ENCODE assay signal across 12 cellular contexts in the genomic region with DNA sequence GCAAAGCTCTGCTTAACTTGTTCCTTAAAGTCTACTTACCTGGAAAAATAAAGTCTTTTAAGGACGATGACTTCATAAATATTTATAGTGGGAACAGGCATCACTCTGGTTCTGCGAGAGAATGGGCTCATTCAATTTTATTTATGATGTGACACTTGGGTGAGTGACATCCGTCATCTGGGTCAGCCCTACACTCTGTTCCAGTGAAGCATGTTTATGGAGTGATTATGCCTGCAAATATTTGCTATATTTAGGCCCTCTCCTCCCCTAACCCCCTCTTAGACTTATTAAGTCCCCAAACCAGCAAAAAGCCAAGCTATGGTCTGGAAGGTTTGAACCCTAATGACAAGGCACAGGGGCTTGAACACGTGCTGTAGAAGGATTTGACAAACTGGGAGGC. TPM values are rescaled to one million over a fixed set of nuclear protein-coding genes. Genes with fewer than 3 reads are reported as not detected.
DNase-seq lines count a peak whose midpoint lies in the region; ATAC-seq, FAIRE-seq and TF ChIP-seq lines count a peak whose summit lies in the region.
"Had no signal": no experiment of that assay in that cellular context is flagged by ENCODE, and none has a peak within 500 bp of the region (broad histone marks: within the 10 kb centered on the region; RNA-seq: fewer than 3 reads in every experiment).

No MANE protein-coding gene starts in this region.

- H3K4me1 ChIP-seq in GM23248 (ENCODE audit: insufficient read depth) = peaks cover 38% of the 10 kb centered on the region
- peaks cover 31% of the 10 kb centered on the region for H3K4me1 ChIP-seq in astrocyte (ENCODE audit: insufficient read depth, low read length)
- peaks cover 13 to 22% of the 10 kb centered on the region in 2 donors for H3K4me1 ChIP-seq in lung (ENCODE audit: control insufficient read depth in 2 of 2, insufficient read depth in 2 of 2, low read length in 2 of 2)
- peaks cover 12 to 46% (median 29%) of the 10 kb centered on the region in 3 donors for H3K4me1 ChIP-seq in pancreas

- no peaks in the 10 kb centered on the region for H4K20me1 ChIP-seq in GM23248 (ENCODE audit: insufficient read depth)
- H4K20me1 ChIP-seq in astrocyte (ENCODE audit: insufficient read depth, low read length) = no peaks in the 10 kb centered on the region

- in situ Hi-C loops in GM23248 (cut with MboI) = no loop called here

- H3K36me3 Mint-ChIP-seq in astrocyte (ENCODE audit: low read depth, unreplicated experiment) = peaks cover 2% of the 10 kb centered on the region
- H3K36me3 Mint-ChIP-seq in stimulated activated effector memory CD8-positive, alpha-beta T cell treated with anti-CD3 and anti-CD28 coated beads, Interleukin-12 subunit alpha, Interleukin-12 subunit beta, amount 100 ng/mL, for 72 hours = no peaks in the 10 kb centered on the region
- H3K36me3 Mint-ChIP-seq: activated naive CD4-positive, alpha-beta T cell treated with anti-CD3 and anti-CD28 coated beads, Interleukin-2, amount 50 U/mL, for 72 hours; CD4-positive, alpha-beta memory T cell had no signal

- no peak for DNase-seq in GM23248
- peak; percentile 5 for DNase-seq in astrocyte (ENCODE audit: low read depth)
- no peak for DNase-seq in lung (ENCODE audit: low spot score)
- DNase-seq in stimulated activated effector memory CD8-positive, alpha-beta T cell treated with anti-CD3 and anti-CD28 coated beads, Interleukin-12 subunit alpha, Interleukin-12 subunit beta, amount 100 ng/mL, for 72 hours (ENCODE audit: low spot score in 2 of 2) = no peak
- DNase-seq in NCI-H446 treated with DMSO at 0.1 percent for 48 hours (lab: John Stamatoyannopoulos, UW) = no peak
- DNase-seq in pancreas = no peak
- no peak for DNase-seq in ureter (ENCODE audit: low spot score)
- DNase-seq: CD4-positive, alpha-beta memory T cell; spleen had no signal

- H3K27ac Mint-ChIP-seq in astrocyte (ENCODE audit: unreplicated experiment) = peak overlapping the region; percentile 100
- H3K27ac Mint-ChIP-seq in stimulated activated effector memory CD8-positive, alpha-beta T cell treated with anti-CD3 and anti-CD28 coated beads, Interleukin-12 subunit alpha, Interleukin-12 subunit beta, amount 100 ng/mL, for 72 hours = peak overlapping the region; percentile 1
- H3K27ac Mint-ChIP-seq: activated naive CD4-positive, alpha-beta T cell treated with anti-CD3 and anti-CD28 coated beads, Interleukin-2, amount 50 U/mL, for 72 hours; dendritic cell treated with granulocyte-macrophage colony-stimulating factor and Interleukin-4, amounts not matched to agents 40 ng/mL and 50 ng/mL, for 4 days had no signal

- peak; percentile 59 for FAIRE-seq in astrocyte (lab: Jason Lieb, UNC)
- FAIRE-seq in pancreas (lab: Jason Lieb, UNC) = no peak

- H3K9me3 Mint-ChIP-seq in astrocyte (ENCODE audit: unreplicated experiment) = no peaks in the 10 kb centered on the region
- no peaks in the 10 kb centered on the region for H3K9me3 Mint-ChIP-seq in stimulated activated effector memory CD8-positive, alpha-beta T cell treated with anti-CD3 and anti-CD28 coated beads, Interleukin-12 subunit alpha, Interleukin-12 subunit beta, amount 100 ng/mL, for 72 hours
- H3K9me3 Mint-ChIP-seq: activated naive CD4-positive, alpha-beta T cell treated with anti-CD3 and anti-CD28 coated beads, Interleukin-2, amount 50 U/mL, for 72 hours; CD4-positive, alpha-beta memory T cell; dendritic cell treated with granulocyte-macrophage colony-stimulating factor and Interleukin-4, amounts not matched to agents 40 ng/mL and 50 ng/mL, for 4 days had no signal

- no peaks in the 10 kb centered on the region for H3K79me2 ChIP-seq in GM23248 (ENCODE audit: insufficient read depth)
- no peaks in the 10 kb centered on the region for H3K79me2 ChIP-seq in astrocyte (ENCODE audit: insufficient read depth, low read length)

- no peak overlapping the region for H2AFZ ChIP-seq in GM23248
- no peak overlapping the region for H2AFZ ChIP-seq in astrocyte (ENCODE audit: low read depth, low read length)

- no peak for TF ChIP-seq CTCF in astrocyte (IDR thresholded peaks at IDR 0.05; ENCODE audit: insufficient read depth, low read depth, low read length)
- TF ChIP-seq CTCF in lung (IDR thresholded peaks at IDR 0.05; ENCODE audit: control extremely low read depth, extremely low read depth) = no peak
- TF ChIP-seq CTCF in pancreas (IDR thresholded peaks at IDR 0.05) = no peak

- peak overlapping the region; percentile 4 for H3K4me3 Mint-ChIP-seq in astrocyte (ENCODE audit: unreplicated experiment)
- H3K4me3 Mint-ChIP-seq in stimulated activated effector memory CD8-positive, alpha-beta T cell treated with anti-CD3 and anti-CD28 coated beads, Interleukin-12 subunit alpha, Interleukin-12 subunit beta, amount 100 ng/mL, for 72 hours = no peak overlapping the region
- H3K4me3 Mint-ChIP-seq: dendritic cell treated with granulocyte-macrophage colony-stimulating factor and Interleukin-4, amounts not matched to agents 40 ng/mL and 50 ng/mL, for 4 days had no signal

- peaks cover 45% of the 10 kb centered on the region for H3K4me1 Mint-ChIP-seq in astrocyte (ENCODE audit: low read depth, unreplicated experiment)
- H3K4me1 Mint-ChIP-seq in stimulated activated effector memory CD8-positive, alpha-beta T cell treated with anti-CD3 and anti-CD28 coated beads, Interleukin-12 subunit alpha, Interleukin-12 subunit beta, amount 100 ng/mL, for 72 hours = peaks cover 20% of the 10 kb centered on the region

- peak overlapping the region; percentile 76 for H3K4me3 ChIP-seq in GM23248
- H3K4me3 ChIP-seq in astrocyte (ENCODE audit: insufficient read depth, low read depth, low read length) = no peak overlapping the region
- no peak overlapping the region for H3K4me3 ChIP-seq in lung
- no peak overlapping the region for H3K4me3 ChIP-seq in pancreas
- H3K4me3 ChIP-seq: spleen had no signal

- H3K9me3 ChIP-seq in GM23248 (ENCODE audit: low read depth) (no peaks in the 10 kb centered on the region), astrocyte (ENCODE audit: insufficient read depth, low read depth, low read length) (no peaks in the 10 kb centered on the region), lung (ENCODE audit: control insufficient read depth in 2 of 2, insufficient read depth in 1 of 2, low read length in 1 of 2) (no peaks in the 10 kb centered on the region), pancreas (no peaks in the 10 kb centered on the region)
- H3K9me3 ChIP-seq: spleen had no signal

- H3K4me2 ChIP-seq in GM23248 (ENCODE audit: unreplicated experiment) (peak overlapping the region; percentile 82), astrocyte (ENCODE audit: low read length) (peak overlapping the region; percentile 87)

- 80 to 81% methylated on average over 4 of the region's 4 CpGs for WGBS in GM23248 (ENCODE audit: low coverage in 1 of 2, low lambda C conversion rate in 2 of 2, missing lambda C conversion rate in 2 of 2), 2 experiments
- WGBS in lung, 2 donors = 74 to 77% methylated on average over 4 of the region's 4 CpGs
- WGBS in pancreas, 2 donors = 78 to 88% methylated on average over 4 of the region's 4 CpGs

- H3K27me3 ChIP-seq in GM23248 (replicated peaks; ENCODE audit: insufficient read depth) (no peaks in the 10 kb centered on the region), astrocyte (ENCODE audit: insufficient read depth, low read length) (no peaks in the 10 kb centered on the region), lung (ENCODE audit: control insufficient read depth, insufficient read depth) (no peaks in the 10 kb centered on the region), pancreas (no peaks in the 10 kb centered on the region)
- H3K27me3 ChIP-seq: spleen had no signal

- H3K36me3 ChIP-seq in GM23248 (ENCODE audit: low read depth) = no peaks in the 10 kb centered on the region
- no peaks in the 10 kb centered on the region for H3K36me3 ChIP-seq in astrocyte (ENCODE audit: insufficient read depth, low read length)
- H3K36me3 ChIP-seq in lung (ENCODE audit: control insufficient read depth in 2 of 2, insufficient read depth in 2 of 2, low read length in 2 of 2) = no peaks in the 10 kb centered on the region
- H3K36me3 ChIP-seq in pancreas = no peaks in the 10 kb centered on the region
- H3K36me3 ChIP-seq: spleen had no signal

- H3K9ac ChIP-seq in GM23248 (peak overlapping the region; percentile 95), astrocyte (ENCODE audit: low read length) (peak overlapping the region; percentile 92)

- intact Hi-C loops in pancreas (cut with DNase I) = no loop called here

- H3K27ac ChIP-seq in GM23248 (peak overlapping the region; percentile 100), astrocyte (ENCODE audit: low read depth, low read length) (peak overlapping the region; percentile 100), lung (ENCODE audit: low read depth in 1 of 2, low read length in 1 of 2) (peak overlapping the region; percentile 88 to 91), pancreas (peak overlapping the region in 2 of 4 donors; percentile 97 to 98)

- peaks cover 36% of the 10 kb centered on the region for H3F3A ChIP-seq in GM23248 (ENCODE audit: insufficient read depth)

- no peak for ATAC-seq in lung (ENCODE audit: insufficient read depth, low FRiP score)
- no peak for ATAC-seq in stimulated activated effector memory CD8-positive, alpha-beta T cell treated with anti-CD3 and anti-CD28 coated beads, Interleukin-12 subunit alpha, Interleukin-12 subunit beta, amount 100 ng/mL, for 72 hours
- ATAC-seq in pancreas = no peak
- ATAC-seq in GM21447 (IDR thresholded peaks at IDR 0.05; ENCODE audit: unreplicated experiment) = no peak
- ATAC-seq: activated naive CD4-positive, alpha-beta T cell treated with anti-CD3 and anti-CD28 coated beads, Interleukin-2, amount 50 U/mL, for 72 hours had no signal

- H3K9me2 ChIP-seq in GM23248 (ENCODE audit: insufficient read depth) = no peaks in the 10 kb centered on the region

- H3K27me3 Mint-ChIP-seq in astrocyte (ENCODE audit: low read depth, unreplicated experiment) = no peaks in the 10 kb centered on the region

RNA-seq across cellular contexts. Expression of a gene that starts 55.8 kb away (rescaled TPM):
- total RNA-seq in GM23248 (2014; rRNA removed; shearing (Covaris generic)) = not detected in 2 replicates
- not detected in 2 replicates for polyA plus RNA-seq in GM23248 (2016; fragmentation: Nextera tagmentation; extraction: Ambion mirVana)
- not detected in 2 replicates for total RNA-seq in astrocyte
- not detected for total RNA-seq in lung
- not detected for polyA plus RNA-seq in lung
- not detected for total RNA-seq in pancreas
- polyA plus RNA-seq in pancreas = not detected
- not detected for total RNA-seq in ureter
- total RNA-seq: activated naive CD4-positive, alpha-beta T cell treated with anti-CD3 and anti-CD28 coated beads, Interleukin-2, amount 50 U/mL, for 72 hours; CD4-positive, alpha-beta memory T cell; spleen had no signal
- polyA plus RNA-seq: CD4-positive, alpha-beta memory T cell; spleen had no signal
